8 cellular contexts compared by ENCODE assay signal in the genomic region with DNA sequence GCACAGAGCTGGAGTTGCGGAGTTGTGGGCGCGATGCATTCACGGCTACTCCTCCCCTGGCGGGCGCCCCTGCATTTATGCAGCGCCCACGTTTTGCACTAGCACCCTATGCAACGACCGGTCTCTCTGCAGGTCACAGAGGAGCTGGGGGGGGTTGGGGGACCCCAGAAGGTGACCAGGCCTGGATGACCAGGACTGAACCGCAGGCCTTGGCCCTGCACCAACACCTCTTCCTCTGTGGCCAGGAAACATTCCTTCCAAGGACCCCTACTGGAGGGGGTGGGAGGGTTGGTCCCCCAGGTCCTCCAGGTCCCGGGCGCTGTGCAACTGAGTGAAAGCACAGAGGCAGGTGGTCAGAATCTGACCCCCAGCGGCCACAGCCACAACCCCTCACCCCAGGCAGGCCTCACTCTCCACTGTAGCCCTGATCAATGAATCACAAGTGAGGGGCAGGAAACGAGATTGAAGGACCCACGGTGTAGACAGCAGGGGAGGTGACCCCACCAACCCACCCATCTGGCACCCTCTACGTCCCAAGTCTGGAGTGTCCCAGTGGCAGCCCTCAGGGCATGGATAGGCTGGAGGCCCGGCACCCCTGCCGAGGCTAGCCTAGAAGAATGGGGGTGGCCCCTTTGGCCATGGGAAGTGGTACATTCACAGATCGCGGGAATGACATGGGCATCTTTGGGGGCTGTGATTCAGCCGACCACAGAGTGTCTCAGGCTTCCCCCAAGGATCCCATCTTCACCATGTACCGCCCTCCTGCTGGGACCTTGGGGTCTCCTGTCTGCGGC. TPM values are rescaled to one million over a fixed set of nuclear protein-coding genes. Genes with fewer than 3 reads are reported as not detected.
DNase-seq lines count a peak whose midpoint lies in the region; ATAC-seq and TF ChIP-seq lines count a peak whose summit lies in the region.

No MANE protein-coding gene starts in this region.

- peak overlapping the region; percentile 82 for H3K4me3 Mint-ChIP-seq in stimulated activated naive CD8-positive, alpha-beta T cell treated with anti-CD3 and anti-CD28 coated beads, Interleukin-15, Interleukin-2, amounts not matched to agents 100 ng/mL and 50 ng/mL, for 24 hours
- H3K4me3 Mint-ChIP-seq in glutamatergic neuron (ENCODE audit: unreplicated experiment), result peak overlapping the region; percentile 87

- peaks cover 34% of the 10 kb centered on the region for H3K4me1 Mint-ChIP-seq in stimulated activated naive CD8-positive, alpha-beta T cell treated with anti-CD3 and anti-CD28 coated beads, Interleukin-15, Interleukin-2, amounts not matched to agents 100 ng/mL and 50 ng/mL, for 24 hours (ENCODE audit: low read depth)
- H3K4me1 Mint-ChIP-seq in glutamatergic neuron (ENCODE audit: low read depth, unreplicated experiment), result peaks cover 11% of the 10 kb centered on the region

- peak overlapping the region; percentile 81 for H3K27ac Mint-ChIP-seq in stimulated activated naive CD8-positive, alpha-beta T cell treated with anti-CD3 and anti-CD28 coated beads, Interleukin-15, Interleukin-2, amounts not matched to agents 100 ng/mL and 50 ng/mL, for 24 hours
- peak overlapping the region; percentile 86 for H3K27ac Mint-ChIP-seq in glutamatergic neuron (ENCODE audit: unreplicated experiment)

- H3K36me3 Mint-ChIP-seq in stimulated activated naive CD8-positive, alpha-beta T cell treated with anti-CD3 and anti-CD28 coated beads, Interleukin-15, Interleukin-2, amounts not matched to agents 100 ng/mL and 50 ng/mL, for 24 hours (ENCODE audit: low read depth), result no peaks in the 10 kb centered on the region
- no peaks in the 10 kb centered on the region for H3K36me3 Mint-ChIP-seq in glutamatergic neuron (ENCODE audit: unreplicated experiment)

- no peaks in the 10 kb centered on the region for H3K27me3 Mint-ChIP-seq in stimulated activated naive CD8-positive, alpha-beta T cell treated with anti-CD3 and anti-CD28 coated beads, Interleukin-15, Interleukin-2, amounts not matched to agents 100 ng/mL and 50 ng/mL, for 24 hours
- H3K27me3 Mint-ChIP-seq in glutamatergic neuron (ENCODE audit: unreplicated experiment), result peaks cover 15% of the 10 kb centered on the region

- no peak for TF ChIP-seq CTCF in VCaP (conservative IDR thresholded peaks at IDR 0.05)
- no peak for TF ChIP-seq CTCF in glutamatergic neuron (IDR thresholded peaks at IDR 0.05; ENCODE audit: partially characterized antibody, unreplicated experiment)

- H3K27ac ChIP-seq in VCaP (peak overlapping the region; percentile 94), skin epidermis (peak overlapping the region; percentile 16 to 100 (median 99))

- H3K4me3 ChIP-seq in skin epidermis, result peak overlapping the region; percentile 37 to 88 (median 57)

- no peak for ATAC-seq in stimulated activated naive CD8-positive, alpha-beta T cell treated with anti-CD3 and anti-CD28 coated beads, Interleukin-15, Interleukin-2, amounts not matched to agents 100 U/mL and 50 U/mL, for 24 hours
- ATAC-seq in GM21528 (IDR thresholded peaks at IDR 0.05; ENCODE audit: low FRiP score, unreplicated experiment), result no peak

- no peaks in the 10 kb centered on the region for H3K9me3 Mint-ChIP-seq in stimulated activated naive CD8-positive, alpha-beta T cell treated with anti-CD3 and anti-CD28 coated beads, Interleukin-15, Interleukin-2, amounts not matched to agents 100 ng/mL and 50 ng/mL, for 24 hours
- H3K9me3 Mint-ChIP-seq in glutamatergic neuron (ENCODE audit: unreplicated experiment), result peaks cover 9% of the 10 kb centered on the region

- DNase-seq in stimulated activated naive CD8-positive, alpha-beta T cell treated with anti-CD3 and anti-CD28 coated beads, Interleukin-15, Interleukin-2, amounts not matched to agents 100 U/mL and 50 U/mL, for 24 hours, result no peak
- DNase-seq in glutamatergic neuron, result no peak
- no peak for DNase-seq in NCI-H1417 (lab: John Stamatoyannopoulos, UW)
- no peak for DNase-seq in 8988T

RNA-seq across cellular contexts. Expression of a gene that starts 11.1 kb away (rescaled TPM):
- total RNA-seq in glutamatergic neuron (ENCODE audit: unreplicated experiment), result 149 TPM

RNA-seq across cellular contexts. Expression of a gene that starts 34.0 kb away (rescaled TPM):
- total RNA-seq in glutamatergic neuron (ENCODE audit: unreplicated experiment), result 66.0 TPM

RNA-seq across cellular contexts. Expression of a gene that starts 34.6 kb away (rescaled TPM):
- total RNA-seq in glutamatergic neuron (ENCODE audit: unreplicated experiment), result 10.6 TPM

RNA-seq across cellular contexts. Expression of a gene that starts 46.6 kb away (rescaled TPM):
- 70.4 TPM for total RNA-seq in glutamatergic neuron (ENCODE audit: unreplicated experiment)
